Comparison of ENCODE assay signal across 20 cellular contexts in genomic region chr19:5214902-5215301, GRCh38.
DNase-seq lines count a peak whose midpoint lies in the region; ATAC-seq and TF ChIP-seq lines count a peak whose summit lies in the region.
"Had no signal": no experiment of that assay in that cellular context is flagged by ENCODE, and none has a peak within 500 bp of the region (broad histone marks: within the 10 kb centered on the region; RNA-seq: fewer than 3 reads in every experiment).

No MANE protein-coding gene starts in this region.

- intact Hi-C loops in vagina (cut with DNase I), result no loop called here

- no peak overlapping the region for H2AFZ ChIP-seq in GM23338
- no peak overlapping the region for H2AFZ ChIP-seq in osteoblast (ENCODE audit: low read length)
- H2AFZ ChIP-seq: GM23248 had no signal

- H3K79me2 ChIP-seq in GM23338 (replicated peaks; ENCODE audit: insufficient read depth) (no peaks in the 10 kb centered on the region), osteoblast (ENCODE audit: insufficient read depth, low read length) (no peaks in the 10 kb centered on the region)

- H3K9me2 ChIP-seq in GM23338 (ENCODE audit: insufficient read depth), result no peaks in the 10 kb centered on the region

- H3K4me3 Mint-ChIP-seq in GM23338, result no peak overlapping the region
- H3K4me3 Mint-ChIP-seq in memory B cell, result peak overlapping the region; percentile 37
- H3K4me3 Mint-ChIP-seq: CD4-positive, alpha-beta memory T cell had no signal

- CTCF ChIA-PET in HEK293 (lab: Yijun Ruan, JAX), result no interaction called here

- ATAC-seq in GM23338, result no peak
- no peak for ATAC-seq in memory B cell (ENCODE audit: low read depth)
- no peak for ATAC-seq in GM21528 (IDR thresholded peaks at IDR 0.05; ENCODE audit: low FRiP score, unreplicated experiment)
- ATAC-seq: A549 had no signal

- peaks cover 7% of the 10 kb centered on the region for H4K20me1 ChIP-seq in GM23338 (replicated peaks; ENCODE audit: insufficient read depth)
- no peaks in the 10 kb centered on the region for H4K20me1 ChIP-seq in osteoblast (ENCODE audit: insufficient read depth, low read length)

- POLR2A ChIA-PET in HEK293 (lab: Yijun Ruan, JAX), result no interaction called here

- H3K4me3 ChIP-seq in GM23338 (no peak overlapping the region), HEK293 (ENCODE audit: low read depth, low read length) (no peak overlapping the region), osteoblast (ENCODE audit: insufficient read depth, low read length) (no peak overlapping the region), vagina (no peak overlapping the region)
- H3K4me3 ChIP-seq: A549, GM23248, HAP-1 had no signal

- no peaks in the 10 kb centered on the region for H3K27me3 ChIP-seq in GM23338 (ENCODE audit: insufficient read depth)
- H3K27me3 ChIP-seq in osteoblast (ENCODE audit: insufficient read depth, low read length), result no peaks in the 10 kb centered on the region
- no peaks in the 10 kb centered on the region for H3K27me3 ChIP-seq in vagina

- no peak for DNase-seq in GM23338 (ENCODE audit: low spot score)
- no peak for DNase-seq in memory B cell (ENCODE audit: low spot score in 2 of 2)
- peak; percentile 65 for DNase-seq in osteoblast (ENCODE audit: insufficient read length, low spot score, missing footprints)
- DNase-seq in vagina (ENCODE audit: extremely low spot score in 2 of 2), result no peak
- no peak for DNase-seq in Ammon's horn (ENCODE audit: low spot score)
- DNase-seq: 8988T; ACHN; AML-193; C1 segment of cervical spinal cord; Calu3; CD4-positive, alpha-beta memory T cell; COR-L47; DMS53; DMS79 treated with DMSO at 0.1 percent for 48 hours; GF-D8; GM23248 had no signal

- peaks cover 5% of the 10 kb centered on the region; the same call in 1 of the 2 replicates for H3F3A ChIP-seq in GM23338 (replicated peaks; ENCODE audit: low read depth)

- H3K9me3 ChIP-seq in HEK293 (ENCODE audit: control insufficient read depth, insufficient read depth, low read depth, low read length) (no peaks in the 10 kb centered on the region), osteoblast (ENCODE audit: low read depth, low read length) (peaks cover 4% of the 10 kb centered on the region), vagina (no peaks in the 10 kb centered on the region)
- H3K9me3 ChIP-seq: A549, HAP-1 had no signal

- H3K4me1 Mint-ChIP-seq in GM23338 (no peaks in the 10 kb centered on the region), memory B cell (peaks cover 9% of the 10 kb centered on the region)
- H3K4me1 Mint-ChIP-seq: CD4-positive, alpha-beta memory T cell had no signal

- H3K36me3 Mint-ChIP-seq in GM23338 (ENCODE audit: low read depth) (peaks cover 42% of the 10 kb centered on the region), memory B cell (no peaks in the 10 kb centered on the region)
- H3K36me3 Mint-ChIP-seq: CD4-positive, alpha-beta memory T cell had no signal

- peaks cover 65% of the 10 kb centered on the region for H3K36me3 ChIP-seq in GM23338 (ENCODE audit: insufficient read depth)
- H3K36me3 ChIP-seq in HEK293 (ENCODE audit: control insufficient read depth in 2 of 2, insufficient read depth in 1 of 2, low read length in 2 of 2), result peaks cover 4 to 95% of the 10 kb centered on the region in 2 experiments; a peak in 2 of 3 replicates
- peaks cover 88% of the 10 kb centered on the region for H3K36me3 ChIP-seq in osteoblast (ENCODE audit: insufficient read depth, low read length)
- peaks cover 0 to 98% of the 10 kb centered on the region in 2 donors for H3K36me3 ChIP-seq in vagina

- H3K27ac ChIP-seq in GM23338 (ENCODE audit: low read depth), result no peak overlapping the region
- no peak overlapping the region for H3K27ac ChIP-seq in HEK293 (ENCODE audit: extremely low read depth, low read depth, low read length)
- H3K27ac ChIP-seq in osteoblast (ENCODE audit: low read depth, low read length), result no peak overlapping the region
- no peak overlapping the region for H3K27ac ChIP-seq in vagina
- H3K27ac ChIP-seq: A549, GM23248 had no signal

- no peak for TF ChIP-seq POLR2A in vagina (IDR thresholded peaks at IDR 0.05)

- H3K9me3 Mint-ChIP-seq in GM23338, result peaks cover 7% of the 10 kb centered on the region
- no peaks in the 10 kb centered on the region for H3K9me3 Mint-ChIP-seq in memory B cell

- H3K4me2 ChIP-seq in GM23338, result no peak overlapping the region
- no peak overlapping the region for H3K4me2 ChIP-seq in osteoblast (ENCODE audit: insufficient read depth, low read length)
- H3K4me2 ChIP-seq: A549 had no signal

- TF ChIP-seq CTCF in GM23338 (conservative IDR thresholded peaks at IDR 0.05; ENCODE audit: low read depth in 2 of 2) (no peak), HEK293 (tag by site-specific recombination; IDR thresholded peaks at IDR 0.05) (no peak), osteoblast (IDR thresholded peaks at IDR 0.05; ENCODE audit: extremely low read depth, low read depth, low read length) (no peak), vagina (IDR thresholded peaks at IDR 0.05) (no peak)

- H3K27me3 Mint-ChIP-seq in GM23338 (ENCODE audit: insufficient read depth, low read depth, poor library complexity) (peaks cover 12% of the 10 kb centered on the region), memory B cell (peaks cover 4% of the 10 kb centered on the region)

- H3K27ac Mint-ChIP-seq in GM23338, result peak overlapping the region; percentile 70; the same call in 1 of the 2 replicates
- H3K27ac Mint-ChIP-seq in memory B cell, result no peak overlapping the region

- H3K4me1 ChIP-seq in GM23338 (ENCODE audit: insufficient read depth), result no peaks in the 10 kb centered on the region
- no peaks in the 10 kb centered on the region for H3K4me1 ChIP-seq in HEK293 (ENCODE audit: control insufficient read depth, insufficient read depth, low read length)
- H3K4me1 ChIP-seq in osteoblast (ENCODE audit: insufficient read depth, low read length), result no peaks in the 10 kb centered on the region
- H3K4me1 ChIP-seq in vagina, result no peaks in the 10 kb centered on the region
- H3K4me1 ChIP-seq: HAP-1 had no signal

TF ChIP-seq in GM23338, 12 proteins besides CTCF, POLR2A, EP300 and RAD21 (continues in another document):
- TF ChIP-seq STAT1 (IDR thresholded peaks at IDR 0.05; ENCODE audit: unreplicated experiment) (no peak), NANOG (IDR thresholded peaks at IDR 0.05; ENCODE audit: borderline replicate concordance) (no peak), ETS1 (IDR thresholded peaks at IDR 0.05) (no peak), ZNF114 (CRISPR knock-in tag; IDR thresholded peaks at IDR 0.05) (no peak)

TF ChIP-seq in HEK293, 187 proteins besides CTCF, POLR2A, EP300 and RAD21:
- TF ChIP-seq ZNF274 (IDR thresholded peaks at IDR 0.05; ENCODE audit: low read length), result no peak
- no peak for TF ChIP-seq ZNF274 (tag by site-specific recombination; IDR thresholded peaks at IDR 0.05; ENCODE audit: borderline replicate concordance)
- peak; percentile 89 for TF ChIP-seq ZSCAN30 (tag by site-specific recombination; IDR thresholded peaks at IDR 0.05)
- no peak for TF ChIP-seq ATF2 (tag by site-specific recombination; IDR thresholded peaks at IDR 0.05; ENCODE audit: low read depth)
- no peak for TF ChIP-seq ZFHX2 (tag by site-specific recombination; conservative IDR thresholded peaks at IDR 0.05)
